ENCODE assay signal across 32 cellular contexts in genomic region chr13:78999494-78999893, GRCh38.
"Had no signal": no experiment of that assay in that cellular context is flagged by ENCODE, and none has a peak within 500 bp of the region (broad histone marks: within the 10 kb centered on the region; RNA-seq: fewer than 3 reads in every experiment).

No MANE protein-coding gene starts in this region.

- ATAC-seq: activated naive CD8-positive, alpha-beta T cell treated with anti-CD3 and anti-CD28 coated beads, Interleukin-2, amount 50 U/mL, for 24 hours; activated T-cell treated with anti-CD3 and anti-CD28 coated beads, Interleukin-2, amount 50 U/mL, for 4 hours; activated T-cell treated with anti-CD3 and anti-CD28 coated beads, Interleukin-2, amount 50 U/mL, for 72 hours; activated T-helper 17 cell treated with anti-CD3 and anti-CD28 coated beads, Interleukin-2, amount 50 U/mL, for 72 hours; body of pancreas had no signal

- H3K27me3 ChIP-seq: adrenal gland, ascending aorta, body of pancreas, brain microvascular endothelial cell, breast epithelium, cardiac muscle cell had no signal

- DNase-seq: activated effector memory CD4-positive, alpha-beta T cell treated with anti-CD3 and anti-CD28 coated beads, Interleukin-2, amount 50 U/mL, for 16 hours; activated effector memory CD4-positive, alpha-beta T cell treated with Interleukin-2 at 50 U/mL for 16 hours; activated gamma-delta T cell; activated gamma-delta T cell treated with Interleukin-2 at 50 U/mL for 16 hours; activated naive CD4-positive, alpha-beta T cell; activated naive CD4-positive, alpha-beta T cell treated with anti-CD3 and anti-CD28 coated beads for 36 hours; activated naive CD4-positive, alpha-beta T cell treated with anti-CD3 and anti-CD28 coated beads, Interleukin-2, amount 10 ng/mL, durations not matched to agents 7 days and 5 days; activated naive CD4-positive, alpha-beta T cell treated with anti-CD3 and anti-CD28 coated beads, Interleukin-2, amount 50 U/mL, for 16 hours; activated naive CD4-positive, alpha-beta T cell treated with Interleukin-2 at 50 U/mL for 16 hours; activated naive CD8-positive, alpha-beta T cell treated with anti-CD3 and anti-CD28 coated beads for 36 hours; activated naive CD8-positive, alpha-beta T cell treated with anti-CD3 and anti-CD28 coated beads, Interleukin-2, amount 10 ng/mL, durations not matched to agents 7 days and 5 days; activated naive CD8-positive, alpha-beta T cell treated with anti-CD3 and anti-CD28 coated beads, Interleukin-2, amount 50 U/mL, for 24 hours; activated T-cell treated with anti-CD3 and anti-CD28 coated beads, Interleukin-2, amount 50 U/mL, for 24 hours; activated T-cell treated with anti-CD3 and anti-CD28 coated beads, Interleukin-2, amount 50 U/mL, for 4 hours; activated T-cell treated with anti-CD3 and anti-CD28 coated beads, Interleukin-2, amount 50 U/mL, for 48 hours; activated T-cell treated with anti-CD3 and anti-CD28 coated beads, Interleukin-2, amount 50 U/mL, for 72 hours; adrenal gland; amniotic stem cell; amygdala; anterior cingulate cortex; aorta; body of pancreas; brain microvascular endothelial cell; caudate nucleus; central memory CD4-positive, alpha-beta T cell; cerebellar nuclear complex had no signal

- H3K4me1 ChIP-seq: adrenal gland, ascending aorta, body of pancreas, breast epithelium had no signal

- H3K9me3 ChIP-seq: adrenal gland, ascending aorta, body of pancreas, breast epithelium had no signal

- H3K27ac ChIP-seq: adrenal gland, ascending aorta, body of pancreas, brain microvascular endothelial cell, breast epithelium, cardiac muscle cell had no signal

- H3K4me3 ChIP-seq: adrenal gland, ascending aorta, body of pancreas, breast epithelium, cardiac muscle cell had no signal

- FAIRE-seq: astrocyte, bronchial epithelial cell had no signal

- H3K36me3 ChIP-seq: adrenal gland, ascending aorta, brain microvascular endothelial cell, breast epithelium, cardiac muscle cell had no signal
